ENCODE assay signal across 8 cellular contexts in the genomic region with DNA sequence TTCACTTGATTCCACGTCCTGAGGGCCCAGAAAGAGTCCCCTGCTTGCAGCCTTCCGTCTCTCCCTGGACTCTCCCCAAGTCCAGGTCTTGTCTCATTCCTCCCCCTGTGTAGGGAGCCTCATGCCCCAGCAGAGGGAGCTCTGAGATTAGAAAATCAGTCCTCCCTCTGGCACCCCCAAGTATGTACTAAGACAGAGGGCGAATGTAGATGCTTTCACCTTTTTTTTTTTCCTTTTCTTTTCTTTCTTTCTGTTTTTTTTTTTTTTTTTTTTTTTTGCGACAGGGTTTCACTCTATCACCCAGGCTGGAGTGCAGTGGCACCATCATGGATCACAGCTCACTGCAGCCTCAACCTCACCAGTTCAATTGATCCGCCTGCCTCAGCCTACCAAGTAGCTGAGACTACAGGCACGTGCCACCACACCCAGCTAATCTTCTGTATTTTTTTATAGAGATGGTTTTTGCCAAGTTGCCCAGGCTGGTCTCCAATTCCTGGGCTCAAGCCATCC. TPM values are rescaled to one million over a fixed set of nuclear protein-coding genes. Genes with fewer than 3 reads are reported as not detected.
DNase-seq lines count a peak whose midpoint lies in the region; ATAC-seq, FAIRE-seq and TF ChIP-seq lines count a peak whose summit lies in the region.

No MANE protein-coding gene starts in this region.

- 42% methylated on average over 4 of the region's 6 CpGs for WGBS in K562 (ENCODE audit: insufficient coverage, low coverage, missing lambda C conversion rate)

- in situ Hi-C loops in K562 (cut with MboI) = no loop called here

- no peaks in the 10 kb centered on the region for H3K36me3 ChIP-seq in K562 (ENCODE audit: control insufficient read depth, insufficient read depth, low read length)

- H3K4me3 ChIP-seq in K562 = no peak overlapping the region

- no peaks in the 10 kb centered on the region for H3K9me3 ChIP-seq in K562 (replicated peaks; ENCODE audit: control insufficient read depth, insufficient read depth, low read depth, low read length)

- no peak for TF ChIP-seq EP300 in K562 (IDR thresholded peaks at IDR 0.05; ENCODE audit: low read length)

- no peaks in the 10 kb centered on the region for H3K27me3 ChIP-seq in K562 (ENCODE audit: control insufficient read depth in 2 of 2, insufficient read depth in 2 of 2, low read length in 2 of 2)

- no peaks in the 10 kb centered on the region for H3K9me1 ChIP-seq in K562 (ENCODE audit: control insufficient read depth, insufficient read depth, low read length)

- ATAC-seq in HG02642 (IDR thresholded peaks at IDR 0.05; ENCODE audit: poor library complexity, unreplicated experiment) (peak; percentile 53), K562 (peak; percentile 86), HG02884 (IDR thresholded peaks at IDR 0.05; ENCODE audit: unreplicated experiment) (no peak)

- peak overlapping the region in 1 of 2 experiments; percentile 3; a peak in 1 of 4 replicates for H3K9ac ChIP-seq in K562 (ENCODE audit: insufficient read depth in 1 of 2, low read depth in 2 of 2, low read length in 2 of 2)

- no peaks in the 10 kb centered on the region for H4K20me1 ChIP-seq in K562 (replicated peaks; ENCODE audit: control insufficient read depth, insufficient read depth, low read length)

- CTCF ChIA-PET in GM10248 (lab: Yijun Ruan, JAX) = interaction anchor here (0.7 to 28.8 kb wide), 26 partner anchors 12 to 607 kb away, joined by 3 to 855 read pairs (median 4); a partner anchor contains a TSS
- CTCF ChIA-PET in K562 (lab: Yijun Ruan, JAX; ENCODE audit: low intra/inter-chr PET ratio) = interaction anchor here (0.6 to 3.7 kb wide), 6 partner anchors 9 to 101 kb away, joined by 3 to 37 read pairs (median 5); no protein-coding TSS in a partner anchor

- no TSS peak for BruUV-seq in K562 (replicated peaks; lab: Mats Ljungman, UMichigan)

- TF ChIP-seq CTCF in GM10248 (IDR thresholded peaks at IDR 0.05; ENCODE audit: control extremely low read depth, extremely low read depth, low read depth, missing control alignments) = peak; percentile 91
- TF ChIP-seq CTCF in K562 (IDR thresholded peaks at IDR 0.05 in 2 of 3, conservative IDR thresholded peaks at IDR 0.05 in 1 of 3; ENCODE audit: insufficient read depth in 2 of 3, low read depth in 1 of 3, low read length in 3 of 3) = peak; percentile 82 to 88 (median 83)

- intact Hi-C loops in K562 (cut with micrococcal nuclease) = loop anchor here (2.0 to 5.0 kb wide), 2 partner anchors 101 to 171 kb away; no protein-coding TSS in a partner anchor

- TF ChIP-seq POLR2A in K562 (conservative IDR thresholded peaks at IDR 0.05) = no peak

- FAIRE-seq in K562 (lab: Jason Lieb, UNC) = peak; percentile 89

- POLR2A ChIA-PET in GM10248 (lab: Yijun Ruan, JAX) = interaction anchor here (0.7 kb wide), 1 partner anchor 12 kb away, joined by 3 read pairs; no protein-coding TSS in a partner anchor
- POLR2A ChIA-PET in K562 (lab: Yijun Ruan, JAX) = interaction anchor here (0.6 to 1.5 kb wide), 3 partner anchors 10 to 101 kb away, joined by 3 to 5 read pairs (median 3); a partner anchor contains a TSS

- DNase-seq in GM10248 (ENCODE audit: extremely low spot score) = peak; percentile 86
- peak; percentile 11 to 45 for DNase-seq in NCI-H1930 (lab: John Stamatoyannopoulos, UW)
- DNase-seq in T-helper 9 cell = peak; percentile 58
- peak; percentile 66 to 83 (median 72) for DNase-seq in K562 (ENCODE audit: extremely low read depth in 1 of 4, low spot score in 3 of 4)
- DNase-seq in inferior parietal cortex (ENCODE audit: extremely low spot score) = peak; percentile 93
- peak; percentile 50 to 66 for DNase-seq in stimulated activated CD4-positive, alpha-beta T cell treated with anti-CD3 and anti-CD28 coated beads, Interleukin-1b, Interleukin-23, amount 100 ng/mL, for 4 hours (ENCODE audit: low read depth in 2 of 2)

- no peak overlapping the region for H3K27ac ChIP-seq in K562 (ENCODE audit: extremely low read depth, low read depth, low read length)

- peaks cover 9 to 11% of the 10 kb centered on the region in 2 experiments for H3K4me1 ChIP-seq in K562 (replicated peaks in 1 of 2; ENCODE audit: control insufficient read depth in 2 of 2, insufficient read depth in 2 of 2, low read length in 2 of 2)

- no peak overlapping the region for H3K4me2 ChIP-seq in K562 (ENCODE audit: insufficient read depth, low read length)

- H2AFZ ChIP-seq in K562 (ENCODE audit: low read depth, low read length) = no peak overlapping the region

- TF ChIP-seq RAD21 in K562 (CRISPR knock-in tag; conservative IDR thresholded peaks at IDR 0.05 in 1 of 2, IDR thresholded peaks at IDR 0.05 in 1 of 2) = peak; percentile 50 to 76

- no peaks in the 10 kb centered on the region for H3K79me2 ChIP-seq in K562 (ENCODE audit: control insufficient read depth, insufficient read depth, low read length)

RNA-seq across cellular contexts. Expression of a gene that starts 10.3 kb away (rescaled TPM):
- 6.0 and 9.2 TPM in 2 replicates for total RNA-seq in K562 (2011; cell fraction: chromatin; rRNA removed; ENCODE audit: low replicate concordance)
- 3.8 and 5.2 TPM in 2 replicates for total RNA-seq in K562 (2011; cell fraction: nucleolus; rRNA removed)
- 3.7 and 5.1 TPM in 2 replicates for total RNA-seq in K562 (2011; cell fraction: nucleoplasm; rRNA removed)
- 1.00 and 2.2 TPM in 2 replicates for total RNA-seq in K562 (2014; rRNA removed)
- 0.64 and 0.69 TPM in 2 replicates for total RNA-seq in K562 (2014; rRNA removed; fragmentation: Illumina TruSeq; extraction: Trizol)
- total RNA-seq in K562 (2015; rRNA removed; fragmentation: Illumina TruSeq; extraction: Trizol) = 0.58 and 0.68 TPM in 2 replicates
- 1.4 and 1.8 TPM in 2 replicates for total RNA-seq in K562 (2021)
- 4.6 and 8.1 TPM in 2 replicates for polyA plus RNA-seq in K562 (2011; rRNA removed)
- 5.6 and 7.0 TPM in 2 replicates for polyA plus RNA-seq in K562 (2011; cell fraction: cytosol; rRNA removed)
- polyA plus RNA-seq in K562 (2011; cell fraction: nucleus; rRNA removed) = 15.8 and 21.0 TPM in 2 replicates
- 1.6 and 3.3 TPM in 2 replicates for polyA plus RNA-seq in K562 (2012)
- 1.5 and 1.6 TPM in 2 replicates for polyA plus RNA-seq in K562 (2014; fragmentation: Illumina TruSeq; extraction: Trizol)
- under 1 TPM; 0.24 to 0.31 TPM for polyA plus RNA-seq in K562 (2014; fragmentation: Nextera tagmentation; extraction: Ambion mirVana)
- polyA plus RNA-seq in K562 (2014; rRNA removed) = 0.86 and 0.96 TPM in 2 replicates
- 5.0 and 5.6 TPM in 2 replicates for polyA minus RNA-seq in K562 (2011; rRNA and poly(A)+ RNA removed)
- 2.5 and 5.0 TPM in 2 replicates for polyA minus RNA-seq in K562 (2011; cell fraction: cytosol; rRNA and poly(A)+ RNA removed)
- polyA minus RNA-seq in K562 (2011; cell fraction: nucleus; rRNA and poly(A)+ RNA removed) = 3.4 and 5.2 TPM in 2 replicates

RNA-seq across cellular contexts. Expression of a gene that starts 10.4 kb away (rescaled TPM):
- 0.69 TPM in 1 of 2 replicates, not detected in the other for total RNA-seq in K562 (2011; cell fraction: chromatin; rRNA removed; ENCODE audit: low replicate concordance)
- total RNA-seq in K562 (2011; cell fraction: nucleolus; rRNA removed) = 0.79 and 0.83 TPM in 2 replicates
- 0.44 and 0.46 TPM in 2 replicates for total RNA-seq in K562 (2011; cell fraction: nucleoplasm; rRNA removed)
- 0.16 and 0.23 TPM in 2 replicates for total RNA-seq in K562 (2014; rRNA removed)
- 0.04 TPM in 1 of 2 replicates, not detected in the other for total RNA-seq in K562 (2014; rRNA removed; fragmentation: Illumina TruSeq; extraction: Trizol)
- total RNA-seq in K562 (2015; rRNA removed; fragmentation: Illumina TruSeq; extraction: Trizol) = 0.04 and 0.07 TPM in 2 replicates
- 0.09 and 0.29 TPM in 2 replicates for total RNA-seq in K562 (2021)
- polyA plus RNA-seq in K562 (2011; rRNA removed) = 0.24 and 0.28 TPM in 2 replicates
- polyA plus RNA-seq in K562 (2011; cell fraction: cytosol; rRNA removed) = 0.15 and 0.57 TPM in 2 replicates
- 0.62 and 0.97 TPM in 2 replicates for polyA plus RNA-seq in K562 (2011; cell fraction: nucleus; rRNA removed)
- polyA plus RNA-seq in K562 (2012) = 0.09 and 0.54 TPM in 2 replicates
- 0.04 TPM in 1 of 2 replicates, not detected in the other for polyA plus RNA-seq in K562 (2014; fragmentation: Illumina TruSeq; extraction: Trizol)
- polyA plus RNA-seq in K562 (2014; fragmentation: Nextera tagmentation; extraction: Ambion mirVana) = not detected
- polyA plus RNA-seq in K562 (2014; rRNA removed) = 0.04 and 0.07 TPM in 2 replicates
- 0.14 TPM in 1 of 2 replicates, not detected in the other for polyA minus RNA-seq in K562 (2011; rRNA and poly(A)+ RNA removed)
- polyA minus RNA-seq in K562 (2011; cell fraction: cytosol; rRNA and poly(A)+ RNA removed) = 0.38 TPM in 1 of 2 replicates, not detected in the other
- 0.44 and 0.67 TPM in 2 replicates for polyA minus RNA-seq in K562 (2011; cell fraction: nucleus; rRNA and poly(A)+ RNA removed)

RNA-seq across cellular contexts. Expression of a gene that starts 20.5 kb away (rescaled TPM):
- 4.6 and 10.2 TPM in 2 replicates for total RNA-seq in K562 (2011; cell fraction: chromatin; rRNA removed; ENCODE audit: low replicate concordance)
- total RNA-seq in K562 (2011; cell fraction: nucleolus; rRNA removed) = 12.9 and 13.0 TPM in 2 replicates
- 7.4 and 7.9 TPM in 2 replicates for total RNA-seq in K562 (2011; cell fraction: nucleoplasm; rRNA removed)
- 7.5 and 9.7 TPM in 2 replicates for total RNA-seq in K562 (2014; rRNA removed)
- total RNA-seq in K562 (2014; rRNA removed; fragmentation: Illumina TruSeq; extraction: Trizol) = 2.4 and 2.7 TPM in 2 replicates
- 7.8 and 8.5 TPM in 2 replicates for total RNA-seq in K562 (2015; rRNA removed; fragmentation: Illumina TruSeq; extraction: Trizol)
- total RNA-seq in K562 (2021) = 8.6 and 9.1 TPM in 2 replicates
- 4.9 and 5.7 TPM in 2 replicates for polyA plus RNA-seq in K562 (2011; rRNA removed)
- polyA plus RNA-seq in K562 (2011; cell fraction: cytosol; rRNA removed) = 6.7 and 10.6 TPM in 2 replicates
- 15.5 and 16.6 TPM in 2 replicates for polyA plus RNA-seq in K562 (2011; cell fraction: nucleus; rRNA removed)
- 8.5 and 11.1 TPM in 2 replicates for polyA plus RNA-seq in K562 (2012)
- polyA plus RNA-seq in K562 (2014; fragmentation: Illumina TruSeq; extraction: Trizol) = 2.8 and 5.2 TPM in 2 replicates
- under 1 TPM; 0.15 to 0.31 TPM for polyA plus RNA-seq in K562 (2014; fragmentation: Nextera tagmentation; extraction: Ambion mirVana)
- polyA plus RNA-seq in K562 (2014; rRNA removed) = 8.9 and 10.0 TPM in 2 replicates
- 3.4 and 4.8 TPM in 2 replicates for polyA minus RNA-seq in K562 (2011; rRNA and poly(A)+ RNA removed)
- 3.4 and 3.6 TPM in 2 replicates for polyA minus RNA-seq in K562 (2011; cell fraction: cytosol; rRNA and poly(A)+ RNA removed)
- polyA minus RNA-seq in K562 (2011; cell fraction: nucleus; rRNA and poly(A)+ RNA removed) = 14.4 and 25.2 TPM in 2 replicates

RNA-seq across cellular contexts. Expression of a gene that starts 41.7 kb away (rescaled TPM):
- 28.9 and 51.1 TPM in 2 replicates for total RNA-seq in K562 (2011; cell fraction: chromatin; rRNA removed; ENCODE audit: low replicate concordance)
- total RNA-seq in K562 (2011; cell fraction: nucleolus; rRNA removed) = 36.8 and 39.7 TPM in 2 replicates
- total RNA-seq in K562 (2011; cell fraction: nucleoplasm; rRNA removed) = 26.9 and 34.2 TPM in 2 replicates
- total RNA-seq in K562 (2014; rRNA removed) (27.2 and 31.7 TPM in 2 replicates), K562 (2014; rRNA removed; fragmentation: Illumina TruSeq; extraction: Trizol) (5.4 and 6.4 TPM in 2 replicates), K562 (2015; rRNA removed; fragmentation: Illumina TruSeq; extraction: Trizol) (18.5 and 19.8 TPM in 2 replicates), K562 (2021) (38.6 and 42.1 TPM in 2 replicates)
- polyA plus RNA-seq in K562 (2011; rRNA removed) (14.7 and 29.0 TPM in 2 replicates), K562 (2014; fragmentation: Illumina TruSeq; extraction: Trizol) (11.8 and 30.3 TPM in 2 replicates), K562 (2014; fragmentation: Nextera tagmentation; extraction: Ambion mirVana) (under 1 TPM; 0.23 to 0.59 TPM), K562 (2014; rRNA removed) (42.5 and 43.7 TPM in 2 replicates)
- 28.1 and 68.0 TPM in 2 replicates for polyA plus RNA-seq in K562 (2011; cell fraction: cytosol; rRNA removed)
- polyA plus RNA-seq in K562 (2011; cell fraction: nucleus; rRNA removed) = 65.4 and 125 TPM in 2 replicates
- polyA plus RNA-seq in K562 (2012) = 34.1 and 35.5 TPM in 2 replicates
- polyA minus RNA-seq in K562 (2011; rRNA and poly(A)+ RNA removed) = 8.0 and 8.6 TPM in 2 replicates
- 19.6 and 24.0 TPM in 2 replicates for polyA minus RNA-seq in K562 (2011; cell fraction: cytosol; rRNA and poly(A)+ RNA removed)
- polyA minus RNA-seq in K562 (2011; cell fraction: nucleus; rRNA and poly(A)+ RNA removed) = 19.8 and 24.9 TPM in 2 replicates

RNA-seq across cellular contexts. Expression of a gene that starts 54.0 kb away (rescaled TPM):
- total RNA-seq in K562 (2011; cell fraction: chromatin; rRNA removed; ENCODE audit: low replicate concordance) = 20.7 and 34.6 TPM in 2 replicates
- 16.7 and 19.2 TPM in 2 replicates for total RNA-seq in K562 (2011; cell fraction: nucleolus; rRNA removed)
- total RNA-seq in K562 (2011; cell fraction: nucleoplasm; rRNA removed) = 17.9 and 20.4 TPM in 2 replicates
- total RNA-seq in K562 (2014; rRNA removed) (17.9 and 20.6 TPM in 2 replicates), K562 (2014; rRNA removed; fragmentation: Illumina TruSeq; extraction: Trizol) (16.6 and 18.0 TPM in 2 replicates), K562 (2015; rRNA removed; fragmentation: Illumina TruSeq; extraction: Trizol) (13.6 and 14.3 TPM in 2 replicates), K562 (2021) (19.2 and 24.5 TPM in 2 replicates)
- polyA plus RNA-seq in K562 (2011; rRNA removed) (16.1 and 17.4 TPM in 2 replicates), K562 (2014; fragmentation: Illumina TruSeq; extraction: Trizol) (34.7 and 35.5 TPM in 2 replicates), K562 (2014; fragmentation: Nextera tagmentation; extraction: Ambion mirVana) (10 to 100 TPM; 11.6 to 14.8 TPM), K562 (2014; rRNA removed) (16.6 and 18.9 TPM in 2 replicates)
- polyA plus RNA-seq in K562 (2011; cell fraction: cytosol; rRNA removed) = 13.8 and 17.6 TPM in 2 replicates
- polyA plus RNA-seq in K562 (2011; cell fraction: nucleus; rRNA removed) = 13.3 and 19.8 TPM in 2 replicates
- 10.5 and 24.8 TPM in 2 replicates for polyA plus RNA-seq in K562 (2012)
- polyA minus RNA-seq in K562 (2011; rRNA and poly(A)+ RNA removed) = 15.7 and 22.2 TPM in 2 replicates
- 8.4 and 13.6 TPM in 2 replicates for polyA minus RNA-seq in K562 (2011; cell fraction: cytosol; rRNA and poly(A)+ RNA removed)
- polyA minus RNA-seq in K562 (2011; cell fraction: nucleus; rRNA and poly(A)+ RNA removed) = 7.5 and 8.2 TPM in 2 replicates

Comparison
In these comparisons a context has a peak if more than half of its experiments do, and no peak if none do; other contexts are left out.
1. DNase-seq: peak in every context shown above with its lines; median percentile 93 in inferior parietal cortex; 86 in GM10248; 72 in K562; 58 in T-helper 9 cell; 58 in stimulated activated CD4-positive, alpha-beta T cell treated with anti-CD3 and anti-CD28 coated beads, Interleukin-1b, Interleukin-23, amount 100 ng/mL, for 4 hours; 28 in NCI-H1930.